12 cellular contexts compared by ENCODE assay signal in genomic region chr7:104862719-104863118, GRCh38.
DNase-seq lines count a peak whose midpoint lies in the region; ATAC-seq and TF ChIP-seq lines count a peak whose summit lies in the region.
"Had no signal": no experiment of that assay in that cellular context is flagged by ENCODE, and none has a peak within 500 bp of the region (broad histone marks: within the 10 kb centered on the region; RNA-seq: fewer than 3 reads in every experiment).

No MANE protein-coding gene starts in this region.

- peak; percentile 39 for DNase-seq in NCI-H82 (lab: John Stamatoyannopoulos, UW)
- DNase-seq in NCI-H82 treated with DMSO at 0.1 percent for 48 hours (lab: John Stamatoyannopoulos, UW; ENCODE audit: unreplicated experiment): no peak
- peak; percentile 13 for DNase-seq in NB4 (ENCODE audit: low read depth)
- DNase-seq in astrocyte of the spinal cord (ENCODE audit: low read depth, low spot score): no peak
- no peak for DNase-seq in retinal pigment epithelial cell (ENCODE audit: low read depth)
- no peak for DNase-seq in GM20000 (ENCODE audit: low spot score)
- no peak for DNase-seq in Peyer's patch
- DNase-seq: activated CD4-positive, CD25-positive, alpha-beta regulatory T cell; C1 segment of cervical spinal cord; midbrain; NCI-H2107 had no signal

- TF ChIP-seq POLR2A in NB4 (IDR thresholded peaks at IDR 0.05; ENCODE audit: extremely low read depth, insufficient read length): no peak
- TF ChIP-seq POLR2A in Peyer's patch (IDR thresholded peaks at IDR 0.05): no peak

- H3K9me3 ChIP-seq in Peyer's patch: peaks cover 0 to 6% (median 0%) of the 10 kb centered on the region in 4 donors

- no peak for ATAC-seq in HG03378 (IDR thresholded peaks at IDR 0.05; ENCODE audit: unreplicated experiment)

- no peaks in the 10 kb centered on the region for H3K27me3 ChIP-seq in Peyer's patch

- no peaks in the 10 kb centered on the region for H3K4me1 ChIP-seq in Peyer's patch

- H3K36me3 ChIP-seq in Peyer's patch: no peaks in the 10 kb centered on the region

- in situ Hi-C loops in astrocyte of the spinal cord (cut with HindIII; ENCODE audit: low sequenced_read_pairs): no loop called here

- no peak overlapping the region for H3K27ac ChIP-seq in Peyer's patch

- TF ChIP-seq CTCF in NB4 (IDR thresholded peaks at IDR 0.05; ENCODE audit: low read depth, low read length): no peak
- TF ChIP-seq CTCF in astrocyte of the spinal cord (IDR thresholded peaks at IDR 0.05; ENCODE audit: low read depth, low read length): peak; percentile 32
- peak; percentile 52 for TF ChIP-seq CTCF in retinal pigment epithelial cell (conservative IDR thresholded peaks at IDR 0.05; ENCODE audit: low read depth, low read length)
- TF ChIP-seq CTCF in GM20000 (IDR thresholded peaks at IDR 0.05; ENCODE audit: extremely low read depth, missing control alignments): no peak
- no peak for TF ChIP-seq CTCF in Peyer's patch (IDR thresholded peaks at IDR 0.05)

- H3K4me3 ChIP-seq in NB4 (ENCODE audit: low read depth, low read length): no peak overlapping the region
- H3K4me3 ChIP-seq in astrocyte of the spinal cord (ENCODE audit: low read depth, low read length): no peak overlapping the region
- no peak overlapping the region for H3K4me3 ChIP-seq in retinal pigment epithelial cell (ENCODE audit: low read length)
- H3K4me3 ChIP-seq in Peyer's patch: no peak overlapping the region

Comparison
In these comparisons a context has a peak if more than half of its experiments do, and no peak if none do; other contexts are left out.
1. DNase-seq: peak in NCI-H82 (single experiment) and NB4 (single experiment); none in NCI-H82 treated with DMSO at 0.1 percent for 48 hours (single experiment), astrocyte of the spinal cord (single experiment), retinal pigment epithelial cell (single experiment), GM20000 (single experiment) and Peyer's patch (0 of 3).
2. CTCF ChIP-seq: peak in astrocyte of the spinal cord (single experiment) and retinal pigment epithelial cell (single experiment); none in NB4 (single experiment), GM20000 (single experiment) and Peyer's patch (0 of 6).